In the genomic region with DNA sequence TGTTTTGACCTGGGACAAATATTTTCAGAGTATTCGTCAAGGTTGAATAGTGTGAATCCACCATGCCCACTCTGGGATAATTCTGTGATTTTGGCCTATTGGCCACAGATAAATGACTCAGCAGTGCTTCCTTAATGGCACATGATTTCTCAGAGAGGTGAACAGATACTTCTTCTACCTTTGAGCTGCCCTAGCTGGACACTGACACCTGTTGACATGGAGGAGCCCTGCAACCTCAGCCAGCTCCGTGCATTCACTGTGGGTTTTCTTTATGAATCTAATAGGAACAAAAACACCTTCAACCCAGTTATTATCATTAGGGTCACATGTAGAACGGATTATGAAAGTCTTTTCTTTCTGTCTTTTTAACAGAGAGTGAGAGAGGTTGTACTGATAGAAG, we compare ENCODE assay signal across 1 cellular context.
TF ChIP-seq lines count a peak whose summit lies in the region.

No MANE protein-coding gene starts in this region.

TF ChIP-seq in GM12878, 131 proteins besides CTCF, POLR2A, EP300 and RAD21 (continued from another document):
- TF ChIP-seq, protein P1, sequence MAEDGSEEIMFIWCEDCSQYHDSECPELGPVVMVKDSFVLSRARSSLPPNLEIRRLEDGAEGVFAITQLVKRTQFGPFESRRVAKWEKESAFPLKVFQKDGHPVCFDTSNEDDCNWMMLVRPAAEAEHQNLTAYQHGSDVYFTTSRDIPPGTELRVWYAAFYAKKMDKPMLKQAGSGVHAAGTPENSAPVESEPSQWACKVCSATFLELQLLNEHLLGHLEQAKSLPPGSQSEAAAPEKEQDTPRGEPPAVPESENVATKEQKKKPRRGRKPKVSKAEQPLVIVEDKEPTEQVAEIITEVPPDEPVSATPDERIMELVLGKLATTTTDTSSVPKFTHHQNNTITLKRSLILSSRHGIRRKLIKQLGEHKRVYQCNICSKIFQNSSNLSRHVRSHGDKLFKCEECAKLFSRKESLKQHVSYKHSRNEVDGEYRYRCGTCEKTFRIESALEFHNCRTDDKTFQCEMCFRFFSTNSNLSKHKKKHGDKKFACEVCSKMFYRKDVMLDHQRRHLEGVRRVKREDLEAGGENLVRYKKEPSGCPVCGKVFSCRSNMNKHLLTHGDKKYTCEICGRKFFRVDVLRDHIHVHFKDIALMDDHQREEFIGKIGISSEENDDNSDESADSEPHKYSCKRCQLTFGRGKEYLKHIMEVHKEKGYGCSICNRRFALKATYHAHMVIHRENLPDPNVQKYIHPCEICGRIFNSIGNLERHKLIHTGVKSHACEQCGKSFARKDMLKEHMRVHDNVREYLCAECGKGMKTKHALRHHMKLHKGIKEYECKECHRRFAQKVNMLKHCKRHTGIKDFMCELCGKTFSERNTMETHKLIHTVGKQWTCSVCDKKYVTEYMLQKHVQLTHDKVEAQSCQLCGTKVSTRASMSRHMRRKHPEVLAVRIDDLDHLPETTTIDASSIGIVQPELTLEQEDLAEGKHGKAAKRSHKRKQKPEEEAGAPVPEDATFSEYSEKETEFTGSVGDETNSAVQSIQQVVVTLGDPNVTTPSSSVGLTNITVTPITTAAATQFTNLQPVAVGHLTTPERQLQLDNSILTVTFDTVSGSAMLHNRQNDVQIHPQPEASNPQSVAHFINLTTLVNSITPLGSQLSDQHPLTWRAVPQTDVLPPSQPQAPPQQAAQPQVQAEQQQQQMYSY (CRISPR knock-in tag; IDR thresholded peaks at IDR 0.05) = no peak
- TF ChIP-seq ASH2L (IDR thresholded peaks at IDR 0.05; ENCODE audit: borderline replicate concordance, low read depth) (no peak), KDM1A (IDR thresholded peaks at IDR 0.05; ENCODE audit: borderline replicate concordance) (no peak), TAF1 (IDR thresholded peaks at IDR 0.05; ENCODE audit: borderline replicate concordance, low read depth, low read length) (no peak), SMARCA5 (IDR thresholded peaks at IDR 0.05) (no peak), PML (IDR thresholded peaks at IDR 0.05; ENCODE audit: low read length) (no peak), STAT3 (IDR thresholded peaks at IDR 0.05; ENCODE audit: low read depth, low read length) (no peak), PAX8 (IDR thresholded peaks at IDR 0.05) (no peak), CHD4 (IDR thresholded peaks at IDR 0.05) (no peak), NR2F1 (conservative IDR thresholded peaks at IDR 0.05) (no peak), IRF4 (IDR thresholded peaks at IDR 0.05; ENCODE audit: low read depth, low read length) (no peak), ZNF217 (IDR thresholded peaks at IDR 0.05) (no peak), RELA (IDR thresholded peaks at IDR 0.05; ENCODE audit: borderline replicate concordance, partially characterized antibody) (no peak), TBL1XR1 (IDR thresholded peaks at IDR 0.05; ENCODE audit: low read depth, low read length) (no peak), EZH2 (IDR thresholded peaks at IDR 0.05; ENCODE audit: borderline replicate concordance, control insufficient read depth, low read depth, low read length) (no peak)
TF ChIP-seq in GM12878: peak in this region for 0.
